In the genomic region with DNA sequence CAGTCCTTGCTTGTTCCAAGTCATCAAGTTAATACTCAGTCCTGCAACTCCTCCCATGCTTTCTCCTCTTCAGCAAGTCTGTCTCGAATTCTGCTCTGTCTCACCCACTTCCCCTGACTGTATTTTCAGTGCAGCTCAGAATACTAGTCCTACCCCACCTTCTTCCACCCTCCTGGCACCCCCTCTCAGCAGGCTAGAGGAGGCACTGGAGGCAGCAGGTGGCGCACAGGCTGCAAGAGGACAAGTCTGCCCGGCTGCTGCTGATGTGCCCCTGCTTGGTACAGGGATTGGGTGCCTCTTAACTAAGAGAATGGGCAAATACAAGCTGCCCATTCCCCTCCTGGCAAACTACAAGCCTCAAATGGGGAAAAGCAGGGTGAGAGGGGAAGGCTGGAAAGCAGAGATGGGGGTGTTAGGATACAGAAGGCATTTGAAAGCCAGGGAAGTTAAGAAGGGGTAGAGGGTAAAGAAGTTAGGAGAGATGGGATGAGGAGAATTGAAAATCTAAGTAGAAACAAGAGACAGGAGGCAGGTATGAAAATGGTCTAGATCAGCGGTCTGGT, we compare ENCODE assay signal across 8 cellular contexts. TPM values are rescaled to one million over a fixed set of nuclear protein-coding genes. Genes with fewer than 3 reads are reported as not detected.
DNase-seq lines count a peak whose midpoint lies in the region; ATAC-seq, FAIRE-seq and TF ChIP-seq lines count a peak whose summit lies in the region.

No MANE protein-coding gene starts in this region.

- TF ChIP-seq CTCF in AG09319 (IDR thresholded peaks at IDR 0.05; ENCODE audit: low read depth, low read length) (peak; percentile 27), endothelial cell (IDR thresholded peaks at IDR 0.05; ENCODE audit: unreplicated experiment) (no peak), nephron (IDR thresholded peaks at IDR 0.05; ENCODE audit: unreplicated experiment in 3 of 3) (no peak)

- H3K9me3 Mint-ChIP-seq in T-helper 1 cell treated with Interleukin-12 subunit alpha and Interleukin-12 subunit beta and Interleukin-4 antibody, amounts not matched to agents 30 μg/mL and 1 μg/mL, for 36 hours = no peaks in the 10 kb centered on the region
- H3K9me3 Mint-ChIP-seq in endothelial cell (ENCODE audit: unreplicated experiment) = no peaks in the 10 kb centered on the region
- H3K9me3 Mint-ChIP-seq in nephron = no peaks in the 10 kb centered on the region

- no peak for FAIRE-seq in RCC 7860 (lab: Jason Lieb, UNC)

- H3K27me3 Mint-ChIP-seq in T-helper 1 cell treated with Interleukin-12 subunit alpha and Interleukin-12 subunit beta and Interleukin-4 antibody, amounts not matched to agents 30 μg/mL and 1 μg/mL, for 36 hours (ENCODE audit: low read depth) = no peaks in the 10 kb centered on the region
- H3K27me3 Mint-ChIP-seq in endothelial cell (ENCODE audit: unreplicated experiment) (peaks cover 21% of the 10 kb centered on the region), nephron (ENCODE audit: low read depth) (no peaks in the 10 kb centered on the region)

- ATAC-seq in GM18861 (IDR thresholded peaks at IDR 0.05; ENCODE audit: unreplicated experiment) (peak; percentile 43), GM21367 (IDR thresholded peaks at IDR 0.05; ENCODE audit: unreplicated experiment) (no peak), HG03039 (IDR thresholded peaks at IDR 0.05; ENCODE audit: unreplicated experiment) (no peak)

- H3K27ac Mint-ChIP-seq in T-helper 1 cell treated with Interleukin-12 subunit alpha and Interleukin-12 subunit beta and Interleukin-4 antibody, amounts not matched to agents 30 μg/mL and 1 μg/mL, for 36 hours = peak overlapping the region; percentile 83
- H3K27ac Mint-ChIP-seq in endothelial cell (ENCODE audit: unreplicated experiment) (no peak overlapping the region), nephron (no peak overlapping the region)

- H3K4me3 Mint-ChIP-seq in T-helper 1 cell treated with Interleukin-12 subunit alpha and Interleukin-12 subunit beta and Interleukin-4 antibody, amounts not matched to agents 30 μg/mL and 1 μg/mL, for 36 hours = peak overlapping the region; percentile 72
- H3K4me3 Mint-ChIP-seq in endothelial cell (ENCODE audit: unreplicated experiment) (peak overlapping the region; percentile 72), nephron (peak overlapping the region in 2 of 3 experiments; percentile 62 to 68)

- peaks cover 8% of the 10 kb centered on the region for H3K4me1 Mint-ChIP-seq in T-helper 1 cell treated with Interleukin-12 subunit alpha and Interleukin-12 subunit beta and Interleukin-4 antibody, amounts not matched to agents 30 μg/mL and 1 μg/mL, for 36 hours (ENCODE audit: low read depth)
- H3K4me1 Mint-ChIP-seq in endothelial cell (ENCODE audit: unreplicated experiment) (peaks cover 22% of the 10 kb centered on the region), nephron (no peaks in the 10 kb centered on the region)

- H3K36me3 Mint-ChIP-seq in T-helper 1 cell treated with Interleukin-12 subunit alpha and Interleukin-12 subunit beta and Interleukin-4 antibody, amounts not matched to agents 30 μg/mL and 1 μg/mL, for 36 hours (ENCODE audit: low read depth) = peaks cover 25% of the 10 kb centered on the region
- peaks cover 41% of the 10 kb centered on the region for H3K36me3 Mint-ChIP-seq in endothelial cell (ENCODE audit: low read depth, unreplicated experiment)
- peaks cover 43% of the 10 kb centered on the region for H3K36me3 Mint-ChIP-seq in nephron (ENCODE audit: low read depth)

- DNase-seq in AG09319 (ENCODE audit: extremely low read depth, low read depth) (no peak), endothelial cell (ENCODE audit: low spot score) (no peak), RCC 7860 (ENCODE audit: low spot score) (no peak)

RNA-seq across cellular contexts. Expression of gene TLN1, which starts 5.0 kb away (rescaled TPM):
- total RNA-seq in endothelial cell (ENCODE audit: unreplicated experiment) = 370 TPM

RNA-seq across cellular contexts. Expression of gene CREB3, which starts 5.5 kb away (rescaled TPM):
- 29.2 TPM for total RNA-seq in endothelial cell (ENCODE audit: unreplicated experiment)

RNA-seq across cellular contexts. Expression of gene GBA2, which starts 22.1 kb away (rescaled TPM):
- total RNA-seq in endothelial cell (ENCODE audit: unreplicated experiment) = 200 TPM

RNA-seq across cellular contexts. Expression of gene RGP1, which starts 22.1 kb away (rescaled TPM):
- total RNA-seq in endothelial cell (ENCODE audit: unreplicated experiment) = 51.4 TPM

RNA-seq across cellular contexts. Expression of gene MSMP, which starts 27.1 kb away (rescaled TPM):
- total RNA-seq in endothelial cell (ENCODE audit: unreplicated experiment) = 2.8 TPM
